Comparison of ENCODE assay signal across 8 cellular contexts in the genomic region with DNA sequence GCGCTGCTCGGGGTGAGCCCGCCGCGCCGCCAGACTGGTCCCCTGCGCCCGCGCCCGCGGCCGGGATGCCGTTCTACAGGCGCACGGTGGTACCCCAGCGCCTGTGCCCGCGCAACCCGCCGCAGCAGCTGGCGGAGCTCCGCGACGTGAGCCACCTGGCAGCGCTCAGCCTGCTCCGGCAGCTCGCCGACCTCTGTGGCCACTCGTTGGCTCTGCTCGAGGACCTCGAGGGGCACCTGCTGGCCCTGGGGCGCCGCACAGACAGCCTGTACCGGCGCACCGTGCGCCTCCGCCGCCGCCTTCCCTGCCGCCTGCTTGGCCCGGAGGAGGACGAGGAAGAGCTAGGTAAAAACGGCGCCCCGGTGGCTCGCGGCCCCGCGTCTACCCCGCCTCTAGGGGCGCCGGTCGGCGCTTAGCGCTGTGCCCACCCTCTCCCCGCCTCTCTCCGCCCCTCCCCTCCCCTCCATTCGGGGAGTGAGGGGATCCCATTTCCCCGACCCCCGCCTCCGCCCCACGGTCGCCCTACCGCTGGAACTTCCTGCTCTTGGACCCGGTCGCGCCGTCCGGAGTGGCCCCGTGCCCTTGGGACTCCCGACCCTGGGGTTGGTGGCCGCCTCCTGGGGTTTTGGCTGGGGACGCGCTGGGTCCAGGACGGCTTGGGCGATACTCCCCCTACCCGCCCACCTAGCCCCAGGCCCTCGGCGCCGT. TPM values are rescaled to one million over a fixed set of nuclear protein-coding genes. Genes with fewer than 3 reads are reported as not detected.
DNase-seq lines count a peak whose midpoint lies in the region; ATAC-seq, FAIRE-seq and TF ChIP-seq lines count a peak whose summit lies in the region.

No MANE protein-coding gene starts in this region.

- no peaks in the 10 kb centered on the region for H3K27me3 ChIP-seq in Peyer's patch
- H3K27me3 ChIP-seq in K562 (ENCODE audit: control insufficient read depth in 2 of 2, insufficient read depth in 2 of 2, low read length in 2 of 2): peaks cover 0 to 22% of the 10 kb centered on the region in 2 experiments; a peak in 2 of 5 replicates

- TF ChIP-seq CTCF in Peyer's patch (IDR thresholded peaks at IDR 0.05) (no peak), K562 (IDR thresholded peaks at IDR 0.05 in 2 of 3, conservative IDR thresholded peaks at IDR 0.05 in 1 of 3; ENCODE audit: insufficient read depth in 2 of 3, low read depth in 1 of 3, low read length in 3 of 3) (0 out of 6 replicates have a peak, but pooled peaks of 1 of the 3 experiments have one; percentile 2)

- TF ChIP-seq POLR2A in Peyer's patch (IDR thresholded peaks at IDR 0.05) (no peak), K562 (conservative IDR thresholded peaks at IDR 0.05) (no peak)

- no peaks in the 10 kb centered on the region for H3K79me2 ChIP-seq in K562 (ENCODE audit: control insufficient read depth, insufficient read depth, low read length)

- H4K20me1 ChIP-seq in K562 (replicated peaks; ENCODE audit: control insufficient read depth, insufficient read depth, low read length): no peaks in the 10 kb centered on the region

- intact Hi-C loops in K562 (cut with micrococcal nuclease): no loop called here

- TF ChIP-seq EP300 in K562 (IDR thresholded peaks at IDR 0.05; ENCODE audit: low read length): no peak

- no peak for FAIRE-seq in K562 (lab: Jason Lieb, UNC)

- H3K4me3 ChIP-seq in Peyer's patch: peak overlapping the region in 3 of 4 donors; percentile 33 to 48 (median 37)
- no peak overlapping the region for H3K4me3 ChIP-seq in K562

- CTCF ChIA-PET in K562 (lab: Yijun Ruan, JAX; ENCODE audit: low intra/inter-chr PET ratio): no interaction called here

- H3K9me1 ChIP-seq in K562 (ENCODE audit: control insufficient read depth, insufficient read depth, low read length): no peaks in the 10 kb centered on the region

- H3K9me3 ChIP-seq in Peyer's patch (no peaks in the 10 kb centered on the region), K562 (replicated peaks; ENCODE audit: control insufficient read depth, insufficient read depth, low read depth, low read length) (no peaks in the 10 kb centered on the region)

- no peaks in the 10 kb centered on the region for H3K36me3 ChIP-seq in Peyer's patch
- no peaks in the 10 kb centered on the region for H3K36me3 ChIP-seq in K562 (ENCODE audit: control insufficient read depth, insufficient read depth, low read length)

- H3K4me2 ChIP-seq in K562 (ENCODE audit: insufficient read depth, low read length): no peak overlapping the region

- BruUV-seq in K562 (replicated peaks; lab: Mats Ljungman, UMichigan): no TSS peak

- no peak overlapping the region for H2AFZ ChIP-seq in K562 (ENCODE audit: low read depth, low read length)

- no peak for TF ChIP-seq RAD21 in K562 (CRISPR knock-in tag; conservative IDR thresholded peaks at IDR 0.05 in 1 of 2, IDR thresholded peaks at IDR 0.05 in 1 of 2)

- H3K27ac ChIP-seq in Peyer's patch: peak overlapping the region in 1 of 4 donors; percentile 48
- H3K27ac ChIP-seq in K562 (ENCODE audit: extremely low read depth, low read depth, low read length): no peak overlapping the region

- POLR2A ChIA-PET in K562 (lab: Yijun Ruan, JAX): interaction anchor here (0.6 kb wide), 1 partner anchor 39 kb away, joined by 3 read pairs; no protein-coding TSS in a partner anchor

- H3K9ac ChIP-seq in K562 (ENCODE audit: insufficient read depth in 1 of 2, low read depth in 2 of 2, low read length in 2 of 2): no peak overlapping the region

- WGBS in K562 (ENCODE audit: insufficient coverage, low coverage, missing lambda C conversion rate): 51% methylated on average over 15 of the region's 81 CpGs

- DNase-seq in ELF-1 (ENCODE audit: low read depth, low spot score) (peak; percentile 87), Peyer's patch (no peak), K562 (ENCODE audit: extremely low read depth in 1 of 4, low spot score in 3 of 4) (no peak), kidney glomerular epithelial cell (lab: John Stamatoyannopoulos, UW) (peak; percentile 4), midbrain (lab: John Stamatoyannopoulos, UW) (no peak), NCI-H2107 (lab: John Stamatoyannopoulos, UW) (no peak)
- DNase-seq in stimulated activated CD8-positive, alpha-beta memory T cell treated with anti-CD3 and anti-CD28 coated beads, Interleukin-15, amount 100 ng/mL, for 24 hours (ENCODE audit: low read depth): peak; percentile 2

- H3K4me1 ChIP-seq in Peyer's patch (no peaks in the 10 kb centered on the region), K562 (replicated peaks in 1 of 2; ENCODE audit: control insufficient read depth in 2 of 2, insufficient read depth in 2 of 2, low read length in 2 of 2) (peaks cover 0 to 12% of the 10 kb centered on the region in 2 experiments; a peak in 1 of 5 replicates)

- peak; percentile 56 for ATAC-seq in K562
- ATAC-seq in HG02623 (IDR thresholded peaks at IDR 0.05; ENCODE audit: unreplicated experiment): no peak

- in situ Hi-C loops in K562 (cut with MboI): no loop called here

TF ChIP-seq in K562, 482 proteins besides CTCF, POLR2A, EP300 and RAD21 (continues in another document):
- no peak for TF ChIP-seq TARDBP (IDR thresholded peaks at IDR 0.05)
- TF ChIP-seq, protein P1, sequence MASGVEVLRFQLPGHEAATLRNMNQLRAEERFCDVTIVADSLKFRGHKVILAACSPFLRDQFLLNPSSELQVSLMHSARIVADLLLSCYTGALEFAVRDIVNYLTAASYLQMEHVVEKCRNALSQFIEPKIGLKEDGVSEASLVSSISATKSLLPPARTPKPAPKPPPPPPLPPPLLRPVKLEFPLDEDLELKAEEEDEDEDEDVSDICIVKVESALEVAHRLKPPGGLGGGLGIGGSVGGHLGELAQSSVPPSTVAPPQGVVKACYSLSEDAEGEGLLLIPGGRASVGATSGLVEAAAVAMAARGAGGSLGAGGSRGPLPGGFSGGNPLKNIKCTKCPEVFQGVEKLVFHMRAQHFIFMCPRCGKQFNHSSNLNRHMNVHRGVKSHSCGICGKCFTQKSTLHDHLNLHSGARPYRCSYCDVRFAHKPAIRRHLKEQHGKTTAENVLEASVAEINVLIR (CRISPR knock-in tag; IDR thresholded peaks at IDR 0.05): no peak
- TF ChIP-seq, protein P2, sequence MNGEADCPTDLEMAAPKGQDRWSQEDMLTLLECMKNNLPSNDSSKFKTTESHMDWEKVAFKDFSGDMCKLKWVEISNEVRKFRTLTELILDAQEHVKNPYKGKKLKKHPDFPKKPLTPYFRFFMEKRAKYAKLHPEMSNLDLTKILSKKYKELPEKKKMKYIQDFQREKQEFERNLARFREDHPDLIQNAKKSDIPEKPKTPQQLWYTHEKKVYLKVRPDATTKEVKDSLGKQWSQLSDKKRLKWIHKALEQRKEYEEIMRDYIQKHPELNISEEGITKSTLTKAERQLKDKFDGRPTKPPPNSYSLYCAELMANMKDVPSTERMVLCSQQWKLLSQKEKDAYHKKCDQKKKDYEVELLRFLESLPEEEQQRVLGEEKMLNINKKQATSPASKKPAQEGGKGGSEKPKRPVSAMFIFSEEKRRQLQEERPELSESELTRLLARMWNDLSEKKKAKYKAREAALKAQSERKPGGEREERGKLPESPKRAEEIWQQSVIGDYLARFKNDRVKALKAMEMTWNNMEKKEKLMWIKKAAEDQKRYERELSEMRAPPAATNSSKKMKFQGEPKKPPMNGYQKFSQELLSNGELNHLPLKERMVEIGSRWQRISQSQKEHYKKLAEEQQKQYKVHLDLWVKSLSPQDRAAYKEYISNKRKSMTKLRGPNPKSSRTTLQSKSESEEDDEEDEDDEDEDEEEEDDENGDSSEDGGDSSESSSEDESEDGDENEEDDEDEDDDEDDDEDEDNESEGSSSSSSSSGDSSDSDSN (IDR thresholded peaks at IDR 0.05; ENCODE audit: borderline replicate concordance in 1 of 2, low read depth in 2 of 2, low read length in 2 of 2): no peak
- no peak for TF ChIP-seq CAMTA2 (CRISPR knock-in tag; conservative IDR thresholded peaks at IDR 0.05)
- no peak for TF ChIP-seq SRF (CRISPR knock-in tag; IDR thresholded peaks at IDR 0.05)
- TF ChIP-seq, protein P3, sequence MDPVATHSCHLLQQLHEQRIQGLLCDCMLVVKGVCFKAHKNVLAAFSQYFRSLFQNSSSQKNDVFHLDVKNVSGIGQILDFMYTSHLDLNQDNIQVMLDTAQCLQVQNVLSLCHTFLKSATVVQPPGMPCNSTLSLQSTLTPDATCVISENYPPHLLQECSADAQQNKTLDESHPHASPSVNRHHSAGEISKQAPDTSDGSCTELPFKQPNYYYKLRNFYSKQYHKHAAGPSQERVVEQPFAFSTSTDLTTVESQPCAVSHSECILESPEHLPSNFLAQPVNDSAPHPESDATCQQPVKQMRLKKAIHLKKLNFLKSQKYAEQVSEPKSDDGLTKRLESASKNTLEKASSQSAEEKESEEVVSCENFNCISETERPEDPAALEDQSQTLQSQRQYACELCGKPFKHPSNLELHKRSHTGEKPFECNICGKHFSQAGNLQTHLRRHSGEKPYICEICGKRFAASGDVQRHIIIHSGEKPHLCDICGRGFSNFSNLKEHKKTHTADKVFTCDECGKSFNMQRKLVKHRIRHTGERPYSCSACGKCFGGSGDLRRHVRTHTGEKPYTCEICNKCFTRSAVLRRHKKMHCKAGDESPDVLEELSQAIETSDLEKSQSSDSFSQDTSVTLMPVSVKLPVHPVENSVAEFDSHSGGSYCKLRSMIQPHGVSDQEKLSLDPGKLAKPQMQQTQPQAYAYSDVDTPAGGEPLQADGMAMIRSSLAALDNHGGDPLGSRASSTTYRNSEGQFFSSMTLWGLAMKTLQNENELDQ (CRISPR knock-in tag; IDR thresholded peaks at IDR 0.05; ENCODE audit: borderline replicate concordance): no peak

RNA-seq across cellular contexts. Expression of a gene that starts 0.5 kb away (rescaled TPM):
- total RNA-seq in Peyer's patch: 1 to 10 TPM in 3 of 4 donors, under 1 TPM in 1; 0.53 to 2.9 (median 2.2) TPM
- not detected in 2 replicates for total RNA-seq in K562 (2011; cell fraction: chromatin; rRNA removed; ENCODE audit: low replicate concordance)
- not detected in 2 replicates for total RNA-seq in K562 (2011; cell fraction: nucleolus; rRNA removed)
- total RNA-seq in K562 (2011; cell fraction: nucleoplasm; rRNA removed): not detected in 2 replicates
- not detected in 2 replicates for total RNA-seq in K562 (2014; rRNA removed)
- total RNA-seq in K562 (2014; rRNA removed; fragmentation: Illumina TruSeq; extraction: Trizol): not detected in 2 replicates
- total RNA-seq in K562 (2015; rRNA removed; fragmentation: Illumina TruSeq; extraction: Trizol): not detected in 2 replicates
- total RNA-seq in K562 (2021): 0.02 and 0.04 TPM in 2 replicates
- 0.03 TPM in 1 of 2 replicates, not detected in the other for polyA plus RNA-seq in K562 (2011; rRNA removed)
- polyA plus RNA-seq in K562 (2011; cell fraction: cytosol; rRNA removed): not detected in 2 replicates
- not detected in 2 replicates for polyA plus RNA-seq in K562 (2011; cell fraction: nucleus; rRNA removed)
- polyA plus RNA-seq in K562 (2012): 0.01 TPM in 1 of 2 replicates, not detected in the other
- not detected in 2 replicates for polyA plus RNA-seq in K562 (2014; fragmentation: Illumina TruSeq; extraction: Trizol)
- polyA plus RNA-seq in K562 (2014; fragmentation: Nextera tagmentation; extraction: Ambion mirVana): not detected
- 0.01 TPM in 1 of 2 replicates, not detected in the other for polyA plus RNA-seq in K562 (2014; rRNA removed)
- not detected in 2 replicates for polyA minus RNA-seq in K562 (2011; rRNA and poly(A)+ RNA removed)
- polyA minus RNA-seq in K562 (2011; cell fraction: cytosol; rRNA and poly(A)+ RNA removed): not detected in 2 replicates
- not detected in 2 replicates for polyA minus RNA-seq in K562 (2011; cell fraction: nucleus; rRNA and poly(A)+ RNA removed)

Comparison
In these comparisons a context has a peak if more than half of its experiments do, and no peak if none do; other contexts are left out.
1. DNase-seq: peak in ELF-1 (single experiment), kidney glomerular epithelial cell (single experiment) and stimulated activated CD8-positive, alpha-beta memory T cell treated with anti-CD3 and anti-CD28 coated beads, Interleukin-15, amount 100 ng/mL, for 24 hours (single experiment); none in Peyer's patch (0 of 3), K562 (0 of 4), midbrain (single experiment) and NCI-H2107 (single experiment).